Comparison of ENCODE assay signal across 1 cellular context in the genomic region with DNA sequence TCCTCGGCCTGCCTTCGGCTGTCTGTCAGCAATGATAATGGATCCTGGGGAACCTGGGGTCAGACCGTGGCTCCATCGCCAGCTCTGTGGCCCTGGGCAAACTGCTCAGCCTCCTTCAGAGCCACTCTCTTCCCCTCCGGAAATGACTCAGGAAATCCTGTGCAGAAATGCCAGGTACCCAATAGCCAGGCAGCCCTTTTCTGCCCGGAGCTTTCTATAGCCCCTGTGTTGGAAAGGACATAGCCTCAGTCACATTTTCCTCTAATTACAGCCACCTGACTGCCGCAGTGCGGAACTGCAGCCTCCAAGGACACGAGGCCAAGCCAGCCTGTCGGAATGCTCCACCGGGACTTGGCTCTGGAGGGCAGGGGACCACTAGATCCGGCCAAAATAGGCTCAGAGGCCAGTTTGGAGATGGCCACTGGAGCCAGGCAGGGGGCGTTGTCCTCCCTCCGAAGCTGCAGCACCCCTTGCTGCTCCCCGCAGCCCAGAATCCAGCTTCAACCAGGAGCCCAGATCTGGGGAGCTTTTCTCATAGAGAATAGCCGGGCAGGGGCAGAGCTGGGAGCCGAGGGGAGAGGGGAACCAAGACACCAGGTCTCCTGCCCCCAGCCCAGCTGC.
TF ChIP-seq lines count a peak whose summit lies in the region.

No MANE protein-coding gene starts in this region.

TF ChIP-seq in SK-N-SH, 30 proteins besides CTCF, POLR2A, EP300 and RAD21 (continued from another document):
- TF ChIP-seq EZH2phosphoT487 (IDR thresholded peaks at IDR 0.05; ENCODE audit: borderline replicate concordance, low read depth) (no peak), NFIC (IDR thresholded peaks at IDR 0.05; ENCODE audit: borderline replicate concordance) (no peak)
